ENCODE assay signal across 21 cellular contexts in the genomic region with DNA sequence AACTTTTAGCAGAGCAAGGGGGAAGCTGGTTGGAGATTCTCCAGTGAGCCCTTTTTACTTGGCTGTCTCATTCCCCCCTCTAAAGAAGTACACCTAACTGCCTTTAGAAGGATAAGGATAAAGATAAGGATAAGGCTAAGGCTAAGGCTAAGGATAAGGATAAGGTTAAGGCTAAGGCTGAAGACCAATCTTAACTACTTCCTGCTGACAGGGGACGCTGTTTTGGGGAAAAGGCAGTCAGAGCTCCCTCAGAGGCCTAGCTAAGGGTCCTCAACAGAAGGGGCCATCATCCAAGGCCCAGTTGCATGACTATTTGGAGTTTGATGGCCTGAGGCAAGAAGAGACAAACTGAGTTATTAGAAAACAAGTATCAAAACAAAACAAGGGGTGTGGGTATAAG.
"Had no signal": no experiment of that assay in that cellular context is flagged by ENCODE, and none has a peak within 500 bp of the region (broad histone marks: within the 10 kb centered on the region; RNA-seq: fewer than 3 reads in every experiment).

No MANE protein-coding gene starts in this region.

- DNase-seq: colonic mucosa; effector CD8-positive, alpha-beta T cell; erythroblast; esophagus squamous epithelium; foreskin melanocyte; hypothalamus; left ventricle myocardium superior; lower lobe of right lung; natural killer cell; occipital lobe; pancreas; right lobe of liver; small intestine; stimulated activated CD4-positive, alpha-beta T cell treated with anti-CD3 and anti-CD28 coated beads, Interleukin-15, amount 100 ng/mL, for 24 hours; stimulated activated CD4-positive, alpha-beta T cell treated with anti-CD3 and anti-CD28 coated beads, Interleukin-2, amount 100 ng/mL, for 48 hours; stimulated activated naive B cell treated with anti-CD40 and anti-IgM and Interleukin-4, amounts not matched to agents 10 μg/mL and 1 μg/mL and 100 μg/mL, for 72 hours; upper lobe of left lung had no signal

- H3K36me3 Mint-ChIP-seq: natural killer cell; stimulated activated naive B cell treated with anti-CD40 and anti-IgM and Interleukin-4, amounts not matched to agents 10 μg/mL and 1 μg/mL and 100 μg/mL, for 72 hours had no signal

- H3K4me1 ChIP-seq: colonic mucosa, esophagus squamous epithelium, lower lobe of right lung, pancreas, right lobe of liver, upper lobe of left lung had no signal

- H3K9me3 ChIP-seq: colonic mucosa, esophagus squamous epithelium, lower lobe of right lung, pancreas, right lobe of liver, thoracic aorta, tibial nerve, upper lobe of left lung had no signal

- H3K27me3 ChIP-seq: colonic mucosa, esophagus squamous epithelium, pancreas, right lobe of liver, tibial nerve, upper lobe of left lung had no signal

- H3K9me3 Mint-ChIP-seq: stimulated activated naive B cell treated with anti-CD40 and anti-IgM and Interleukin-4, amounts not matched to agents 10 μg/mL and 1 μg/mL and 100 μg/mL, for 72 hours had no signal

- H3K27ac ChIP-seq: colonic mucosa, esophagus squamous epithelium, lower lobe of right lung, pancreas, right lobe of liver, thoracic aorta, tibial nerve, upper lobe of left lung had no signal

- H3K4me3 Mint-ChIP-seq: dendritic cell treated with granulocyte-macrophage colony-stimulating factor and Interleukin-4, amounts not matched to agents 40 ng/mL and 50 ng/mL, for 4 days; natural killer cell; stimulated activated naive B cell treated with anti-CD40 and anti-IgM and Interleukin-4, amounts not matched to agents 10 μg/mL and 1 μg/mL and 100 μg/mL, for 72 hours; stimulated activated naive CD8-positive, alpha-beta T cell treated with anti-CD3 and anti-CD28 coated beads, Interleukin-15, Interleukin-2, amounts not matched to agents 100 ng/mL and 50 ng/mL, for 24 hours had no signal

- H3K27me3 Mint-ChIP-seq: dendritic cell treated with granulocyte-macrophage colony-stimulating factor and Interleukin-4, amounts not matched to agents 40 ng/mL and 50 ng/mL, for 4 days; stimulated activated naive B cell treated with anti-CD40 and anti-IgM and Interleukin-4, amounts not matched to agents 10 μg/mL and 1 μg/mL and 100 μg/mL, for 72 hours; stimulated activated naive CD8-positive, alpha-beta T cell treated with anti-CD3 and anti-CD28 coated beads, Interleukin-15, Interleukin-2, amounts not matched to agents 100 ng/mL and 50 ng/mL, for 24 hours had no signal

- H3K4me3 ChIP-seq: colonic mucosa, esophagus squamous epithelium, lower lobe of right lung, pancreas, right lobe of liver, thoracic aorta, tibial nerve, upper lobe of left lung had no signal

- H3K36me3 ChIP-seq: colonic mucosa, esophagus squamous epithelium, lower lobe of right lung, pancreas, right lobe of liver, thoracic aorta, tibial nerve, upper lobe of left lung had no signal

- H3K4me1 Mint-ChIP-seq: natural killer cell; stimulated activated naive B cell treated with anti-CD40 and anti-IgM and Interleukin-4, amounts not matched to agents 10 μg/mL and 1 μg/mL and 100 μg/mL, for 72 hours had no signal

- H3K27ac Mint-ChIP-seq: dendritic cell treated with granulocyte-macrophage colony-stimulating factor and Interleukin-4, amounts not matched to agents 40 ng/mL and 50 ng/mL, for 4 days; natural killer cell; stimulated activated naive B cell treated with anti-CD40 and anti-IgM and Interleukin-4, amounts not matched to agents 10 μg/mL and 1 μg/mL and 100 μg/mL, for 72 hours; stimulated activated naive CD8-positive, alpha-beta T cell treated with anti-CD3 and anti-CD28 coated beads, Interleukin-15, Interleukin-2, amounts not matched to agents 100 ng/mL and 50 ng/mL, for 24 hours had no signal
